1 cellular context compared by ENCODE assay signal in genomic region chr11:12122083-12122482, GRCh38.
TF ChIP-seq lines count a peak whose summit lies in the region.

No MANE protein-coding gene starts in this region.

TF ChIP-seq in GM23338, 12 proteins besides CTCF, POLR2A, EP300 and RAD21:
- TF ChIP-seq ZNF462 (CRISPR knock-in tag; IDR thresholded peaks at IDR 0.05) = no peak
